In the genomic region with DNA sequence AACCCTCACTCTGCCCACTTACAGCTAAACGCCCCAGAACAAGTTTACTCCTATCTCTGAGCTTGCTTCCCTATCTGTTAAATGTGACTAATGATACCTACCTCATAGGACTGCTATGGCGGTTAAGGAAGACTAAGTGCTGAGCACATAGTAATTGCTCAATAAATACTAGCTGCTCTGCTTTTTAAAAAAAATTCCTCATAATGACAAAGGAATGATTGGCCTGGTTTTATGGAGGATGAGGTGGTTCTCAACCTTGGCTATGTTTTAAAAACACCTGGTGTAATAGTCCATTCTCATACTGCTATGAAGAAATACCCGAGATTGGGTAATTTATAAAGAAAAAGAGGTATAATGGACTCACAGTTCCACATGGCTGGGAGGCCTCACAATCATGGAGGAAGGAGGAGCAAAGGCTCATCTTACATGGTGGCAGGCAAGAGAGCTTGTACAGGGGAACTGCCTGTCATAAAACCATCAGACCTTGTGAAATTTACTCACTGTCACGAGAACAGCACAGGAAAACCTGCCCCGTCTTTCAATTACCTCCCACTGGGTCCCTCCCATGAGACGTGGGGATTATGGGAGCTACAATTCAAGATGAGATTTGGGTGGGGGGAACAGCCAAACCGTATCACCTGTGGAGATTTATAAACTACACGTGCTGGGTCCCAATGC, we compare ENCODE assay signal across 1 cellular context.
TF ChIP-seq lines count a peak whose summit lies in the region.

No MANE protein-coding gene starts in this region.

TF ChIP-seq in GM23338, 12 proteins besides CTCF, POLR2A, EP300 and RAD21 (continued from another document):
- TF ChIP-seq POLR2AphosphoS5 (IDR thresholded peaks at IDR 0.05; ENCODE audit: low read depth) (no peak), EZH2 (IDR thresholded peaks at IDR 0.05; ENCODE audit: low read depth, unreplicated experiment) (no peak)
- TF ChIP-seq, protein P1, sequence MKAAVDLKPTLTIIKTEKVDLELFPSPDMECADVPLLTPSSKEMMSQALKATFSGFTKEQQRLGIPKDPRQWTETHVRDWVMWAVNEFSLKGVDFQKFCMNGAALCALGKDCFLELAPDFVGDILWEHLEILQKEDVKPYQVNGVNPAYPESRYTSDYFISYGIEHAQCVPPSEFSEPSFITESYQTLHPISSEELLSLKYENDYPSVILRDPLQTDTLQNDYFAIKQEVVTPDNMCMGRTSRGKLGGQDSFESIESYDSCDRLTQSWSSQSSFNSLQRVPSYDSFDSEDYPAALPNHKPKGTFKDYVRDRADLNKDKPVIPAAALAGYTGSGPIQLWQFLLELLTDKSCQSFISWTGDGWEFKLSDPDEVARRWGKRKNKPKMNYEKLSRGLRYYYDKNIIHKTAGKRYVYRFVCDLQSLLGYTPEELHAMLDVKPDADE (IDR thresholded peaks at IDR 0.05): no peak
